Comparison of ENCODE assay signal across 12 cellular contexts in the genomic region with DNA sequence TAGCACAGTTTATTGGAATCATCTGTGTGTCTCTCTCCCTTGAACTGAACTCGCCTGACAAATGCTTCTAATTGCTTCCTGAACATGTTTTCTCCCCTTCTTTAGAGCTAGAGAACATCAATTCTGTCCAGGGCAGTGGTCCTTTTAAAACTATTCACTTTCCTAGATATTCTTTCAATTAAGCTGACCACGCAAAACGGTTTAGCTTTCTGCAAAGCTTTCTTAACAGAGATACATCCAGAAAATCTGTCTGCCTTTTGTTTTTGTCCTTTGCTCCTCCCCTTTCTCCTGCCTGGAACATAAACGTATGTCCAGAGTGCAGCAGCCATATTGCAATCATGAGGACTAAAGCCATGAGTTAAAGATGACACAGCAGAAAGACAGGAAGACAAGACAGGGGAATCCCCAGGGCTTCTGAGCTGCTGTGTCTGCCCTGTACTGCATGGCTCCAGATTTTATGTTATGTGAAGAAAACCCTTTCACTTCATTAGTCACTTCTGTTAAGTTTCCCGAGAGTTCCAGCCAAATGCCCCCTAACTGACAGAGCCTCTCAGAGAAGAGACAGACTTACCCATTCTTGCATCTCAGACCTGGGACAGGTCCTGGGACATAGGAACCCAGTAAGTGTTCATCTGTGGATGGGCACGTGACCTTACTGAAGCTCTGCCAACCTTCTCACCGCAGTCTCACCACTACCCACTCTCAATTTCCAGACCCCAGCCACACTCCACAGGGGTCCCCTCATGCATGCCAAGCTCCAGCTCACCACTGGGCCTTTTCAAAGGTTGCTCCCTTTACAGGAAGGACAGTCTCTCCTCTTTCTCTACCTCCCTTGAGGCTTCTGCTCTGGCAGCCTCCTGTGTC. TPM values are rescaled to one million over a fixed set of nuclear protein-coding genes. Genes with fewer than 3 reads are reported as not detected.
DNase-seq lines count a peak whose midpoint lies in the region; ATAC-seq, FAIRE-seq and TF ChIP-seq lines count a peak whose summit lies in the region.
"Had no signal": no experiment of that assay in that cellular context is flagged by ENCODE, and none has a peak within 500 bp of the region (broad histone marks: within the 10 kb centered on the region; RNA-seq: fewer than 3 reads in every experiment).

No MANE protein-coding gene starts in this region.

- H3K9me1 ChIP-seq in IMR-90 (ENCODE audit: insufficient read depth, low read length), result no peaks in the 10 kb centered on the region

- H4K8ac ChIP-seq in IMR-90 (ENCODE audit: low read depth in 2 of 2, low read length in 2 of 2), result no peak overlapping the region

- H2BK15ac ChIP-seq in IMR-90 (ENCODE audit: low read depth, low read length), result no peak overlapping the region

- no peaks in the 10 kb centered on the region for H3K9me2 ChIP-seq in hepatocyte (replicated peaks; ENCODE audit: insufficient read depth)

- dilution Hi-C loops in IMR-90 (cut with HindIII; ENCODE audit: low sequenced_read_pairs, unreplicated experiment), result no loop called here

- H3K27me3 ChIP-seq in IMR-90 (ENCODE audit: control insufficient read depth, insufficient read depth, low read length) (no peaks in the 10 kb centered on the region), hepatocyte (peaks cover 4% of the 10 kb centered on the region)

- TF ChIP-seq CTCF in GM13977 (IDR thresholded peaks at IDR 0.05; ENCODE audit: extremely low read depth, insufficient read depth, missing control alignments) (no peak), IMR-90 (conservative IDR thresholded peaks at IDR 0.05; ENCODE audit: low read depth, low read length) (no peak), hepatocyte (IDR thresholded peaks at IDR 0.05; ENCODE audit: poor library complexity) (no peak)

- H3K9me3 ChIP-seq in IMR-90 (ENCODE audit: control insufficient read depth, insufficient read depth, low read length) (peaks cover 15% of the 10 kb centered on the region), hepatocyte (ENCODE audit: low read depth) (no peaks in the 10 kb centered on the region)

- no peak overlapping the region for H2BK20ac ChIP-seq in IMR-90 (ENCODE audit: low read depth, low read length)

- H3K4me1 ChIP-seq in IMR-90 (ENCODE audit: control insufficient read depth, insufficient read depth, low read length) (no peaks in the 10 kb centered on the region), hepatocyte (ENCODE audit: insufficient read depth) (no peaks in the 10 kb centered on the region)

- no peaks in the 10 kb centered on the region for H3K79me2 ChIP-seq in hepatocyte

- TF ChIP-seq POLR2A in IMR-90 (IDR thresholded peaks at IDR 0.05; ENCODE audit: low read depth, low read length) (no peak), GM12891 (IDR thresholded peaks at IDR 0.05; ENCODE audit: low read depth, low read length) (no peak)

- H3K4me3 ChIP-seq in IMR-90 (ENCODE audit: insufficient read depth, low read depth, low read length) (no peak overlapping the region), hepatocyte (no peak overlapping the region)
- H3K4me3 ChIP-seq: dorsolateral prefrontal cortex, tibial artery had no signal

- H2BK120ac ChIP-seq in IMR-90 (ENCODE audit: low read depth, low read length), result no peak overlapping the region

- in situ Hi-C loops in GM13977 (cut with MboI; ENCODE audit: low pct_unique_long_range_greater_than_20kb, low sequenced_read_pairs, unreplicated experiment), result no loop called here
- in situ Hi-C loops in IMR-90 (cut with MboI; ENCODE audit: low sequenced_read_pairs), result no loop called here

- H3K23ac ChIP-seq in IMR-90 (ENCODE audit: low read depth, low read length), result no peak overlapping the region

- TF ChIP-seq RAD21 in IMR-90 (IDR thresholded peaks at IDR 0.05; ENCODE audit: low read length), result no peak

- POLR2A ChIA-PET in IMR-90 (lab: Charles Lee; ENCODE audit: unreplicated experiment), result no interaction called here

- no peak overlapping the region for H3K9ac ChIP-seq in IMR-90 (ENCODE audit: low read depth, low read length)

- no peak overlapping the region for H2AK9ac ChIP-seq in IMR-90 (replicated peaks; ENCODE audit: low read depth, low read length, poor library complexity)

- H3K4ac ChIP-seq in IMR-90 (ENCODE audit: low read depth, low read length), result no peak overlapping the region

- H3K14ac ChIP-seq in IMR-90 (replicated peaks; ENCODE audit: low read depth, low read length), result no peak overlapping the region

- H4K20me1 ChIP-seq in IMR-90 (ENCODE audit: insufficient read depth, low read length), result no peaks in the 10 kb centered on the region
- no peaks in the 10 kb centered on the region for H4K20me1 ChIP-seq in hepatocyte (ENCODE audit: insufficient read depth, poor library complexity, severe bottlenecking)

- no peak overlapping the region for H3K56ac ChIP-seq in IMR-90 (ENCODE audit: extremely low read depth, insufficient read depth, low read length)

- H2AK5ac ChIP-seq in IMR-90 (ENCODE audit: low read depth, low read length), result no peak overlapping the region

- no TSS peak for BruUV-seq in IMR-90 (replicated peaks; lab: Mats Ljungman, UMichigan)

- H2AFZ ChIP-seq in IMR-90 (replicated peaks; ENCODE audit: low read length, poor library complexity), result no peak overlapping the region
- no peak overlapping the region for H2AFZ ChIP-seq in hepatocyte

- H3K18ac ChIP-seq in IMR-90 (ENCODE audit: low read depth, low read length), result no peak overlapping the region

- WGBS in IMR-90 (ENCODE audit: extremely low coverage in 2 of 2, insufficient read length in 1 of 2), 2 experiments, result 0% methylated on average over 2 of the region's 7 CpGs; no CpG with 5 or more reads in 1 of the 2 experiments
- 77% methylated on average over 7 of the region's 7 CpGs for WGBS in hepatocyte (ENCODE audit: low lambda C conversion rate, missing lambda C conversion rate)

- DNase-seq in COLO829 (ENCODE audit: low spot score) (peak; percentile 4), GM13977 (ENCODE audit: low spot score) (peak; percentile 60), IMR-90 (peak; percentile 1), fibroblast of peridontal ligament (ENCODE audit: extremely low read depth) (peak; percentile 65), NOMO-1 treated with dmso at 0.1 percent for 144 hours (lab: John Stamatoyannopoulos, UW; ENCODE audit: unreplicated experiment) (no peak), GM12891 (ENCODE audit: insufficient read length, low spot score) (no peak), hepatocyte (ENCODE audit: low spot score) (no peak)
- DNase-seq in stimulated activated naive CD4-positive, alpha-beta T cell (lab: John Stamatoyannopoulos, UW), result no peak
- DNase-seq: dorsolateral prefrontal cortex; stimulated activated CD4-positive, alpha-beta T cell treated with anti-CD3 and anti-CD28 coated beads, Interleukin-4, amount 100 ng/mL, for 1 hour had no signal

- no peaks in the 10 kb centered on the region for H3K36me3 ChIP-seq in IMR-90 (ENCODE audit: control insufficient read depth, insufficient read depth, low read length)
- H3K36me3 ChIP-seq in hepatocyte (replicated peaks; ENCODE audit: insufficient read depth, low read depth), result no peaks in the 10 kb centered on the region
- H3K36me3 ChIP-seq: tibial artery had no signal

- no peak overlapping the region for H2BK5ac ChIP-seq in IMR-90 (ENCODE audit: low read depth, low read length, poor library complexity, severe bottlenecking)

- intact Hi-C loops in IMR-90 (cut with micrococcal nuclease), result no loop called here

- ATAC-seq in IMR-90 (ENCODE audit: low read depth), result no peak

- H4K91ac ChIP-seq in IMR-90 (ENCODE audit: insufficient read depth, low read depth, low read length), result no peak overlapping the region

- H3K27ac ChIP-seq in IMR-90 (ENCODE audit: insufficient read depth, low read length) (no peak overlapping the region), hepatocyte (no peak overlapping the region)
- H3K27ac ChIP-seq: dorsolateral prefrontal cortex, HL-60, tibial artery had no signal

- H3K79me1 ChIP-seq in IMR-90 (ENCODE audit: low read depth in 1 of 2, low read length in 2 of 2), result no peaks in the 10 kb centered on the region

- H3K4me2 ChIP-seq in IMR-90 (ENCODE audit: low read depth, low read length) (no peak overlapping the region), hepatocyte (no peak overlapping the region)

- H4K5ac ChIP-seq in IMR-90 (ENCODE audit: low read depth, low read length), result no peak overlapping the region

- CTCF ChIA-PET in IMR-90 (lab: Yijun Ruan, JAX), result no interaction called here

- no peak for FAIRE-seq in GM12891 (lab: Jason Lieb, UNC)

TF ChIP-seq in IMR-90, 13 proteins besides CTCF, POLR2A, EP300 and RAD21 (continues in another document):
- TF ChIP-seq, protein P1, sequence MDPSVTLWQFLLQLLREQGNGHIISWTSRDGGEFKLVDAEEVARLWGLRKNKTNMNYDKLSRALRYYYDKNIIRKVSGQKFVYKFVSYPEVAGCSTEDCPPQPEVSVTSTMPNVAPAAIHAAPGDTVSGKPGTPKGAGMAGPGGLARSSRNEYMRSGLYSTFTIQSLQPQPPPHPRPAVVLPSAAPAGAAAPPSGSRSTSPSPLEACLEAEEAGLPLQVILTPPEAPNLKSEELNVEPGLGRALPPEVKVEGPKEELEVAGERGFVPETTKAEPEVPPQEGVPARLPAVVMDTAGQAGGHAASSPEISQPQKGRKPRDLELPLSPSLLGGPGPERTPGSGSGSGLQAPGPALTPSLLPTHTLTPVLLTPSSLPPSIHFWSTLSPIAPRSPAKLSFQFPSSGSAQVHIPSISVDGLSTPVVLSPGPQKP (IDR thresholded peaks at IDR 0.05; ENCODE audit: borderline replicate concordance, low read depth, low read length), result no peak
- TF ChIP-seq CHD1 (IDR thresholded peaks at IDR 0.05; ENCODE audit: low read depth, low read length) (no peak), FOS (IDR thresholded peaks at IDR 0.05; ENCODE audit: low read depth, low read length) (no peak)

TF ChIP-seq in GM12891, 5 proteins besides CTCF, POLR2A, EP300 and RAD21:
- TF ChIP-seq TAF1 (IDR thresholded peaks at IDR 0.05; ENCODE audit: low read depth, low read length) (no peak), PAX5 (IDR thresholded peaks at IDR 0.05; ENCODE audit: insufficient read depth, low read length, severe bottlenecking) (no peak), POLR2AphosphoS5 (IDR thresholded peaks at IDR 0.05; ENCODE audit: low read depth, low read length) (no peak), SPI1 (IDR thresholded peaks at IDR 0.05; ENCODE audit: low read depth, low read length) (no peak), POU2F2 (IDR thresholded peaks at IDR 0.05; ENCODE audit: low read depth, low read length) (no peak)

RNA-seq across cellular contexts. Expression of a gene that starts 35.0 kb away (rescaled TPM):
- total RNA-seq in IMR-90 (2012; rRNA removed) (not detected in 2 replicates), hepatocyte (4.9 and 5.3 TPM in 2 replicates)
- polyA plus RNA-seq in IMR-90 (2012; rRNA removed) (not detected in 2 replicates), hepatocyte (0.88 and 3.7 TPM in 2 replicates)
- not detected in 2 replicates for polyA plus RNA-seq in IMR-90 (2012; cell fraction: cytosol; rRNA removed)
- not detected in 2 replicates for polyA plus RNA-seq in IMR-90 (2012; cell fraction: nucleus; rRNA removed; ENCODE audit: low replicate concordance)
- 0.04 TPM for polyA plus RNA-seq in GM12891 (2012; ENCODE audit: low read depth, missing spikeins)

Comparison
In these comparisons a context has a peak if more than half of its experiments do, and no peak if none do; other contexts are left out.
1. DNase-seq: peak in COLO829 (single experiment), GM13977 (single experiment), IMR-90 (single experiment) and fibroblast of peridontal ligament (single experiment); none in NOMO-1 treated with dmso at 0.1 percent for 144 hours (single experiment), GM12891 (single experiment), stimulated activated naive CD4-positive, alpha-beta T cell (0 of 6) and hepatocyte (single experiment).